Comparison of ENCODE assay signal across 16 cellular contexts in genomic region chrX:12819231-12819630, GRCh38. TPM values are rescaled to one million over a fixed set of nuclear protein-coding genes. Genes with fewer than 3 reads are reported as not detected.
DNase-seq lines count a peak whose midpoint lies in the region; ATAC-seq and TF ChIP-seq lines count a peak whose summit lies in the region.
"Had no signal": no experiment of that assay in that cellular context is flagged by ENCODE, and none has a peak within 500 bp of the region (broad histone marks: within the 10 kb centered on the region; RNA-seq: fewer than 3 reads in every experiment).

No MANE protein-coding gene starts in this region.

- POLR2A ChIA-PET in RWPE1 (lab: Yijun Ruan, JAX; ENCODE audit: low non-redundant PET): no interaction called here
- POLR2A ChIA-PET in activated CD4-positive, alpha-beta memory T cell treated with anti-CD3 and anti-CD28 coated beads, Interleukin-2, amount 10 ng/mL, durations not matched to agents 7 days and 5 days (lab: Charles Lee): interaction anchor here (0.8 kb wide), 1 partner anchor 71 kb away, joined by 3 read pairs; no protein-coding TSS in a partner anchor

- ATAC-seq in stimulated activated naive CD8-positive, alpha-beta T cell treated with anti-CD3 and anti-CD28 coated beads, Interleukin-15, amount 100 ng/mL, for 72 hours: no peak
- ATAC-seq in stimulated activated naive CD8-positive, alpha-beta T cell treated with anti-CD3 and anti-CD28 coated beads, Interleukin-15, Interleukin-2, amounts not matched to agents 100 U/mL and 50 U/mL, for 24 hours: no peak
- ATAC-seq in esophagus mucosa: peak; percentile 86

- CTCF ChIA-PET in RWPE1 (lab: Yijun Ruan, JAX): interaction anchor here (0.7 kb wide), 1 partner anchor 56 kb away, joined by 3 read pairs; no protein-coding TSS in a partner anchor
- CTCF ChIA-PET in activated CD4-positive, alpha-beta memory T cell treated with anti-CD3 and anti-CD28 coated beads, Interleukin-2, amount 10 ng/mL, durations not matched to agents 7 days and 5 days (lab: Charles Lee): no interaction called here

- H3K4me3 ChIP-seq in WERI-Rb-1 (ENCODE audit: low read depth, low read length): no peak overlapping the region

- no peaks in the 10 kb centered on the region for H3K4me1 Mint-ChIP-seq in stimulated activated naive CD8-positive, alpha-beta T cell treated with anti-CD3 and anti-CD28 coated beads, Interleukin-15, amount 100 ng/mL, for 72 hours
- no peaks in the 10 kb centered on the region for H3K4me1 Mint-ChIP-seq in type B pancreatic cell (ENCODE audit: unreplicated experiment)
- H3K4me1 Mint-ChIP-seq in activated CD4-positive, alpha-beta memory T cell treated with anti-CD3 and anti-CD28 coated beads, Interleukin-2, amount 10 ng/mL, durations not matched to agents 7 days and 5 days: peaks cover 2% of the 10 kb centered on the region

- peaks cover 30% of the 10 kb centered on the region for H3K27me3 ChIP-seq in WERI-Rb-1 (ENCODE audit: insufficient read depth, low read depth, severe bottlenecking)

- H3K27ac Mint-ChIP-seq in stimulated activated naive CD8-positive, alpha-beta T cell treated with anti-CD3 and anti-CD28 coated beads, Interleukin-15, amount 100 ng/mL, for 72 hours: peak overlapping the region; percentile 63 to 76
- H3K27ac Mint-ChIP-seq in type B pancreatic cell: peak overlapping the region; percentile 77
- no peak overlapping the region for H3K27ac Mint-ChIP-seq in activated CD4-positive, alpha-beta memory T cell treated with anti-CD3 and anti-CD28 coated beads, Interleukin-2, amount 10 ng/mL, durations not matched to agents 7 days and 5 days
- H3K27ac Mint-ChIP-seq: IgD-negative memory B cell had no signal

- TF ChIP-seq CTCF in RWPE1 (conservative IDR thresholded peaks at IDR 0.05; ENCODE audit: low read depth) (no peak), type B pancreatic cell (conservative IDR thresholded peaks at IDR 0.05) (no peak), WERI-Rb-1 (IDR thresholded peaks at IDR 0.05; ENCODE audit: low read depth, low read length) (no peak), GM13976 (IDR thresholded peaks at IDR 0.05; ENCODE audit: borderline replicate concordance, control extremely low read depth, extremely low read depth, insufficient read depth, missing control alignments) (no peak)

- H3K27ac ChIP-seq in RWPE1: peak overlapping the region; percentile 52
- H3K27ac ChIP-seq in WERI-Rb-1: no peak overlapping the region

- in situ Hi-C loops in GM13976 (cut with MboI; ENCODE audit: low sequenced_read_pairs, unreplicated experiment): loop anchor here (25.0 kb wide), 1 partner anchor 668 kb away; no protein-coding TSS in a partner anchor

- no peaks in the 10 kb centered on the region for H3K9me3 Mint-ChIP-seq in stimulated activated naive CD8-positive, alpha-beta T cell treated with anti-CD3 and anti-CD28 coated beads, Interleukin-15, amount 100 ng/mL, for 72 hours
- H3K9me3 Mint-ChIP-seq in type B pancreatic cell: no peaks in the 10 kb centered on the region
- H3K9me3 Mint-ChIP-seq in activated CD4-positive, alpha-beta memory T cell treated with anti-CD3 and anti-CD28 coated beads, Interleukin-2, amount 10 ng/mL, durations not matched to agents 7 days and 5 days: no peaks in the 10 kb centered on the region
- H3K9me3 Mint-ChIP-seq: IgD-negative memory B cell had no signal

- H3K27me3 Mint-ChIP-seq in stimulated activated naive CD8-positive, alpha-beta T cell treated with anti-CD3 and anti-CD28 coated beads, Interleukin-15, amount 100 ng/mL, for 72 hours: no peaks in the 10 kb centered on the region
- no peaks in the 10 kb centered on the region for H3K27me3 Mint-ChIP-seq in type B pancreatic cell
- H3K27me3 Mint-ChIP-seq in activated CD4-positive, alpha-beta memory T cell treated with anti-CD3 and anti-CD28 coated beads, Interleukin-2, amount 10 ng/mL, durations not matched to agents 7 days and 5 days: no peaks in the 10 kb centered on the region

- DNase-seq in stimulated activated naive CD8-positive, alpha-beta T cell treated with anti-CD3 and anti-CD28 coated beads, Interleukin-15, amount 100 ng/mL, for 72 hours: no peak
- no peak for DNase-seq in stimulated activated naive CD8-positive, alpha-beta T cell treated with anti-CD3 and anti-CD28 coated beads, Interleukin-15, Interleukin-2, amounts not matched to agents 100 U/mL and 50 U/mL, for 24 hours
- DNase-seq in RWPE1 (ENCODE audit: low spot score): no peak
- no peak for DNase-seq in type B pancreatic cell (ENCODE audit: extremely low spot score, unreplicated experiment)
- no peak for DNase-seq in WERI-Rb-1
- DNase-seq in activated CD4-positive, alpha-beta memory T cell treated with anti-CD3 and anti-CD28 coated beads, Interleukin-2, amount 10 ng/mL, durations not matched to agents 7 days and 5 days: no peak
- no peak for DNase-seq in GM13976 (ENCODE audit: low spot score)
- DNase-seq: AML-193, DMS79, GDM1, NCI-H1436 treated with DMSO at 0.1 percent for 48 hours, NCI-H2081, NCI-H524, SIG-M5 had no signal

- peaks cover 29% of the 10 kb centered on the region for H3K36me3 Mint-ChIP-seq in type B pancreatic cell
- peaks cover 46% of the 10 kb centered on the region for H3K36me3 Mint-ChIP-seq in activated CD4-positive, alpha-beta memory T cell treated with anti-CD3 and anti-CD28 coated beads, Interleukin-2, amount 10 ng/mL, durations not matched to agents 7 days and 5 days (ENCODE audit: low read depth)

- no peak overlapping the region for H3K4me3 Mint-ChIP-seq in stimulated activated naive CD8-positive, alpha-beta T cell treated with anti-CD3 and anti-CD28 coated beads, Interleukin-15, amount 100 ng/mL, for 72 hours
- H3K4me3 Mint-ChIP-seq in type B pancreatic cell: no peak overlapping the region
- H3K4me3 Mint-ChIP-seq in activated CD4-positive, alpha-beta memory T cell treated with anti-CD3 and anti-CD28 coated beads, Interleukin-2, amount 10 ng/mL, durations not matched to agents 7 days and 5 days: no peak overlapping the region
- H3K4me3 Mint-ChIP-seq: IgD-negative memory B cell had no signal

- H3K9me3 ChIP-seq in WERI-Rb-1 (ENCODE audit: severe bottlenecking): no peaks in the 10 kb centered on the region

- H3K36me3 ChIP-seq in WERI-Rb-1: no peaks in the 10 kb centered on the region

RNA-seq across cellular contexts. Expression of gene PRPS2, which starts 28.0 kb away (rescaled TPM):
- 37.3 TPM for total RNA-seq in esophagus mucosa
- total RNA-seq in type B pancreatic cell (ENCODE audit: low replicate concordance): 44.0 and 51.7 TPM in 2 replicates
- total RNA-seq in activated CD4-positive, alpha-beta memory T cell treated with anti-CD3 and anti-CD28 coated beads, Interleukin-2, amount 10 ng/mL, durations not matched to agents 7 days and 5 days: 10 to 100 TPM; 64.6 to 66.9 TPM

RNA-seq across cellular contexts. Expression of gene TLR7, which starts 47.6 kb away (rescaled TPM):
- total RNA-seq in esophagus mucosa: 0.08 TPM
- 0.05 TPM in 1 of 2 replicates, not detected in the other for total RNA-seq in type B pancreatic cell (ENCODE audit: low replicate concordance)
- not detected for total RNA-seq in activated CD4-positive, alpha-beta memory T cell treated with anti-CD3 and anti-CD28 coated beads, Interleukin-2, amount 10 ng/mL, durations not matched to agents 7 days and 5 days
